ENCODE assay signal across 10 cellular contexts in genomic region chr2:240655931-240656886, GRCh38. TPM values are rescaled to one million over a fixed set of nuclear protein-coding genes. Genes with fewer than 3 reads are reported as not detected.
DNase-seq lines count a peak whose midpoint lies in the region; ATAC-seq, FAIRE-seq and TF ChIP-seq lines count a peak whose summit lies in the region.
"Had no signal": no experiment of that assay in that cellular context is flagged by ENCODE, and none has a peak within 500 bp of the region (broad histone marks: within the 10 kb centered on the region; RNA-seq: fewer than 3 reads in every experiment).

No MANE protein-coding gene starts in this region.

- no peaks in the 10 kb centered on the region for H3K4me1 ChIP-seq in neural progenitor cell
- H3K4me1 ChIP-seq: Peyer's patch had no signal

- peaks cover 58% of the 10 kb centered on the region for H3K27me3 Mint-ChIP-seq in activated naive CD8-positive, alpha-beta T cell treated with anti-CD3 and anti-CD28 coated beads, Interleukin-2, amount 10 ng/mL, durations not matched to agents 7 days and 5 days
- H3K27me3 Mint-ChIP-seq in neural progenitor cell (ENCODE audit: insufficient read depth, low read depth): peaks cover 9% of the 10 kb centered on the region

- H4K20me1 ChIP-seq in neural progenitor cell (ENCODE audit: low read depth): no peaks in the 10 kb centered on the region

- H3F3A ChIP-seq in neural progenitor cell (ENCODE audit: low read depth): no peaks in the 10 kb centered on the region

- POLR2A ChIA-PET in activated naive CD8-positive, alpha-beta T cell treated with anti-CD3 and anti-CD28 coated beads, Interleukin-2, amount 10 ng/mL, durations not matched to agents 7 days and 5 days (lab: Charles Lee): interaction anchor here (1.0 to 1.4 kb wide), 3 partner anchors 35 to 91 kb away, joined by 3 to 4 read pairs (median 3); partner anchors contain the start of gene CAPN10

- ATAC-seq in activated naive CD8-positive, alpha-beta T cell treated with anti-CD3 and anti-CD28 coated beads, Interleukin-2, amount 10 ng/mL, durations not matched to agents 7 days and 5 days (ENCODE audit: low read depth): peak; percentile 85

- peaks cover 26% of the 10 kb centered on the region for H3K27me3 ChIP-seq in neural progenitor cell
- H3K27me3 ChIP-seq: Peyer's patch had no signal

- H3K4me3 ChIP-seq in neural progenitor cell: no peak overlapping the region
- H3K4me3 ChIP-seq: Peyer's patch had no signal

- peak; percentile 73 for FAIRE-seq in GM12892 (lab: Jason Lieb, UNC)

- no peaks in the 10 kb centered on the region for H3K9me3 Mint-ChIP-seq in activated naive CD8-positive, alpha-beta T cell treated with anti-CD3 and anti-CD28 coated beads, Interleukin-2, amount 10 ng/mL, durations not matched to agents 7 days and 5 days
- peaks cover 2% of the 10 kb centered on the region for H3K9me3 Mint-ChIP-seq in neural progenitor cell

- no peak for TF ChIP-seq POLR2A in GM12892 (IDR thresholded peaks at IDR 0.05; ENCODE audit: low read depth, low read length)

- H3K36me3 ChIP-seq in neural progenitor cell: no peaks in the 10 kb centered on the region
- H3K36me3 ChIP-seq: Peyer's patch had no signal

- no peaks in the 10 kb centered on the region for H3K9me3 ChIP-seq in neural progenitor cell (ENCODE audit: low read depth)
- H3K9me3 ChIP-seq: Peyer's patch had no signal

- no peak overlapping the region for H3K4me3 Mint-ChIP-seq in activated naive CD8-positive, alpha-beta T cell treated with anti-CD3 and anti-CD28 coated beads, Interleukin-2, amount 10 ng/mL, durations not matched to agents 7 days and 5 days
- H3K4me3 Mint-ChIP-seq in neural progenitor cell: no peak overlapping the region

- TF ChIP-seq CTCF in neural progenitor cell (IDR thresholded peaks at IDR 0.05): no peak

- H3K79me2 ChIP-seq in neural progenitor cell (ENCODE audit: low read depth): no peaks in the 10 kb centered on the region

- no peaks in the 10 kb centered on the region for H3K36me3 Mint-ChIP-seq in activated naive CD8-positive, alpha-beta T cell treated with anti-CD3 and anti-CD28 coated beads, Interleukin-2, amount 10 ng/mL, durations not matched to agents 7 days and 5 days
- no peaks in the 10 kb centered on the region for H3K36me3 Mint-ChIP-seq in neural progenitor cell

- DNase-seq in GM12892 (ENCODE audit: insufficient read length): no peak
- peak; percentile 21 for DNase-seq in HCEC 1CT
- no peak for DNase-seq in activated naive CD8-positive, alpha-beta T cell treated with anti-CD3 and anti-CD28 coated beads, Interleukin-2, amount 10 ng/mL, durations not matched to agents 7 days and 5 days
- DNase-seq in neural progenitor cell (ENCODE audit: low spot score): no peak
- DNase-seq in DMS 273 treated with DMSO at 0.1 percent for 48 hours (lab: John Stamatoyannopoulos, UW): no peak
- no peak for DNase-seq in activated gamma-delta T cell treated with Interleukin-2 at 50 U/mL for 16 hours
- DNase-seq in activated effector memory CD4-positive, alpha-beta T cell treated with anti-CD3 and anti-CD28 coated beads, Interleukin-2, amount 50 U/mL, for 16 hours: no peak
- DNase-seq: Kasumi-1 had no signal

- H3K27ac ChIP-seq in neural progenitor cell: no peak overlapping the region
- H3K27ac ChIP-seq: Peyer's patch had no signal

- H2AFZ ChIP-seq in neural progenitor cell (replicated peaks): peak overlapping the region; percentile 63

- H3K9ac ChIP-seq in neural progenitor cell: no peak overlapping the region

- H3K4me1 Mint-ChIP-seq in activated naive CD8-positive, alpha-beta T cell treated with anti-CD3 and anti-CD28 coated beads, Interleukin-2, amount 10 ng/mL, durations not matched to agents 7 days and 5 days: peaks cover 10% of the 10 kb centered on the region
- no peaks in the 10 kb centered on the region for H3K4me1 Mint-ChIP-seq in neural progenitor cell

- H3K27ac Mint-ChIP-seq in activated naive CD8-positive, alpha-beta T cell treated with anti-CD3 and anti-CD28 coated beads, Interleukin-2, amount 10 ng/mL, durations not matched to agents 7 days and 5 days: no peak overlapping the region
- no peak overlapping the region for H3K27ac Mint-ChIP-seq in neural progenitor cell

- H3K4me2 ChIP-seq in neural progenitor cell: no peak overlapping the region

RNA-seq across cellular contexts. Expression of gene AQP12B, which starts 26.5 kb away (rescaled TPM):
- not detected for polyA plus RNA-seq in GM12892 (2012; ENCODE audit: missing spikeins)
- not detected for total RNA-seq in activated naive CD8-positive, alpha-beta T cell treated with anti-CD3 and anti-CD28 coated beads, Interleukin-2, amount 10 ng/mL, durations not matched to agents 7 days and 5 days
- total RNA-seq in neural progenitor cell (ENCODE audit: low replicate concordance): not detected in 2 replicates
- total RNA-seq: pulmonary artery endothelial cell had no signal

RNA-seq across cellular contexts. Expression of gene GPR35, which starts 30.9 kb away (rescaled TPM):
- polyA plus RNA-seq in GM12892 (2012; ENCODE audit: missing spikeins): 1.1 TPM
- total RNA-seq in activated naive CD8-positive, alpha-beta T cell treated with anti-CD3 and anti-CD28 coated beads, Interleukin-2, amount 10 ng/mL, durations not matched to agents 7 days and 5 days: 10 to 100 TPM; 19.2 to 19.3 TPM
- 0.34 and 0.74 TPM in 2 replicates for total RNA-seq in neural progenitor cell (ENCODE audit: low replicate concordance)

RNA-seq across cellular contexts. Expression of gene AQP12A, which starts 35.5 kb away (rescaled TPM):
- polyA plus RNA-seq in GM12892 (2012; ENCODE audit: missing spikeins): not detected
- total RNA-seq in activated naive CD8-positive, alpha-beta T cell treated with anti-CD3 and anti-CD28 coated beads, Interleukin-2, amount 10 ng/mL, durations not matched to agents 7 days and 5 days: not detected
- not detected in 2 replicates for total RNA-seq in neural progenitor cell (ENCODE audit: low replicate concordance)
- total RNA-seq: pulmonary artery endothelial cell had no signal

Comparison
In these comparisons a context has a peak if more than half of its experiments do, and no peak if none do; other contexts are left out.
1. RNA of gene GPR35, which starts 30.9 kb away (total RNA-seq): 19.2 to 19.3 TPM in activated naive CD8-positive, alpha-beta T cell treated with anti-CD3 and anti-CD28 coated beads, Interleukin-2, amount 10 ng/mL, durations not matched to agents 7 days and 5 days; 0.34 to 0.74 TPM in neural progenitor cell; every median in the first group is over 10 times any median in the second.